Comparison of ENCODE assay signal across 19 cellular contexts in the genomic region with DNA sequence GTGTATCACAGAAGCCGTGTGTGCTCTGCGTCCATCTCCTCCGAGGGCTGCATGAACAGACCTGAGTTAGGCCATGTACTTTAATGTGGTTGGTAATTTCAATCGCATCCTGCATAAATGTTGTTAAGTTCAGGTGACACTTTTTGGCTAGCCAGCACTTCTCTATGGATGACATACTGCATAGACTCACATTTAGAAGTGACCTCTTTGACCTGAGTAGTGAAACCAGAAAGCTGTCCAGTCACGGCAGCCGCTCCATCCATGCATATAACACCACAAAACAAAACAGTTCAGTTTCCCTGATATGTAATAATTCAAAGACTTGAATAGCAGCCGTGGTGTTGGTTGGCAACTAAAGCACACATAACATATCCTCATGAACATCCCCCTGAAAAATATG.
"Had no signal": no experiment of that assay in that cellular context is flagged by ENCODE, and none has a peak within 500 bp of the region (broad histone marks: within the 10 kb centered on the region; RNA-seq: fewer than 3 reads in every experiment).

No MANE protein-coding gene starts in this region.

- H3K27ac Mint-ChIP-seq: brain had no signal

- H3K4me1 Mint-ChIP-seq: neural progenitor cell had no signal

- H3K27me3 Mint-ChIP-seq: T-cell had no signal

- H3K27me3 ChIP-seq: hepatocyte, neural progenitor cell, ovary, sigmoid colon, stomach had no signal

- H3K4me3 ChIP-seq: hepatocyte, neural progenitor cell, ovary, sigmoid colon, SK-N-MC, stomach, thoracic aorta had no signal

- ATAC-seq: left ventricle myocardium superior, T-cell had no signal

- H3K4me3 Mint-ChIP-seq: brain, T-cell had no signal

- H3K9me3 ChIP-seq: ovary, sigmoid colon, stomach, thoracic aorta had no signal

- H3K36me3 ChIP-seq: neural progenitor cell, ovary had no signal

- DNase-seq: activated CD4-positive, alpha-beta T cell treated with anti-CD3 and anti-CD28 coated beads, Interleukin-2, amount 50 U/mL, for 4 hours; activated CD4-positive, CD25-positive, alpha-beta regulatory T cell; activated CD8-positive, alpha-beta memory T cell treated with anti-CD3 and anti-CD28 coated beads, Interleukin-2, amount 50 U/mL, for 4 hours; amygdala; effector memory CD4-positive, alpha-beta T cell; kidney; left ventricle myocardium superior; mesenchymal stem cell; ovary; sigmoid colon; stimulated activated CD4-positive, alpha-beta T cell treated with anti-CD3 and anti-CD28 coated beads, Interleukin-2, amount 100 ng/mL, for 24 hours; stomach; T-cell had no signal

- H3K9me3 Mint-ChIP-seq: T-cell had no signal

- H3K4me1 ChIP-seq: neural progenitor cell, sigmoid colon, stomach had no signal

- H3K27ac ChIP-seq: epithelial cell of prostate, hepatocyte, neural progenitor cell, ovary, sigmoid colon, SK-N-MC, stomach, thoracic aorta had no signal
